1 cellular context compared by ENCODE assay signal in the genomic region with DNA sequence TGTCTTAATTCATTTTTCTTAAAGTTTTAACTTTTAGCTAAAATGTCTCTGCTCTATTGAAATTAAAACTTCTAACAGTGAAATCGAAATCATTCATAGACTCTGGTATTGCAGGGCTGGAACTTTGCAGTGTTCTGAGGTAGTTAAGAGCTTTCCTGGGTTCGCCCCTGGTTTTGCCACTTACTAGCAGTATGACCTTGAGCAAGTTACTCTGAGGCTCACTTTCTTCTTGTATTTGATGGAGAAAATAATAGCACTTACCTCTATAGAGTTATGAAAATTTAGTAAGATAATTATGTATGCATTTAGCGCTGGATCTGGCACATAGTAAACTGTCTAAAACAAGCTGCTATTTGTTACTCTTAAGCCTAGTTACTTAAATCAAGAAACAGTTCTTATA.
TF ChIP-seq lines count a peak whose summit lies in the region.

No MANE protein-coding gene starts in this region.

TF ChIP-seq in liver, 16 proteins besides CTCF, POLR2A, EP300 and RAD21 (continued from another document):
- TF ChIP-seq, protein P1, sequence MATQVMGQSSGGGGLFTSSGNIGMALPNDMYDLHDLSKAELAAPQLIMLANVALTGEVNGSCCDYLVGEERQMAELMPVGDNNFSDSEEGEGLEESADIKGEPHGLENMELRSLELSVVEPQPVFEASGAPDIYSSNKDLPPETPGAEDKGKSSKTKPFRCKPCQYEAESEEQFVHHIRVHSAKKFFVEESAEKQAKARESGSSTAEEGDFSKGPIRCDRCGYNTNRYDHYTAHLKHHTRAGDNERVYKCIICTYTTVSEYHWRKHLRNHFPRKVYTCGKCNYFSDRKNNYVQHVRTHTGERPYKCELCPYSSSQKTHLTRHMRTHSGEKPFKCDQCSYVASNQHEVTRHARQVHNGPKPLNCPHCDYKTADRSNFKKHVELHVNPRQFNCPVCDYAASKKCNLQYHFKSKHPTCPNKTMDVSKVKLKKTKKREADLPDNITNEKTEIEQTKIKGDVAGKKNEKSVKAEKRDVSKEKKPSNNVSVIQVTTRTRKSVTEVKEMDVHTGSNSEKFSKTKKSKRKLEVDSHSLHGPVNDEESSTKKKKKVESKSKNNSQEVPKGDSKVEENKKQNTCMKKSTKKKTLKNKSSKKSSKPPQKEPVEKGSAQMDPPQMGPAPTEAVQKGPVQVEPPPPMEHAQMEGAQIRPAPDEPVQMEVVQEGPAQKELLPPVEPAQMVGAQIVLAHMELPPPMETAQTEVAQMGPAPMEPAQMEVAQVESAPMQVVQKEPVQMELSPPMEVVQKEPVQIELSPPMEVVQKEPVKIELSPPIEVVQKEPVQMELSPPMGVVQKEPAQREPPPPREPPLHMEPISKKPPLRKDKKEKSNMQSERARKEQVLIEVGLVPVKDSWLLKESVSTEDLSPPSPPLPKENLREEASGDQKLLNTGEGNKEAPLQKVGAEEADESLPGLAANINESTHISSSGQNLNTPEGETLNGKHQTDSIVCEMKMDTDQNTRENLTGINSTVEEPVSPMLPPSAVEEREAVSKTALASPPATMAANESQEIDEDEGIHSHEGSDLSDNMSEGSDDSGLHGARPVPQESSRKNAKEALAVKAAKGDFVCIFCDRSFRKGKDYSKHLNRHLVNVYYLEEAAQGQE (IDR thresholded peaks at IDR 0.05) = no peak
- TF ChIP-seq YY1 (IDR thresholded peaks at IDR 0.05) (no peak), HNF4A (conservative IDR thresholded peaks at IDR 0.05) (no peak), RXRA (IDR thresholded peaks at IDR 0.05) (no peak), HNF4G (IDR thresholded peaks at IDR 0.05) (no peak), TAF1 (conservative IDR thresholded peaks at IDR 0.05) (no peak), EGR1 (IDR thresholded peaks at IDR 0.05; ENCODE audit: low read depth in 2 of 2) (no peak), JUND (IDR thresholded peaks at IDR 0.05) (no peak), SP1 (IDR thresholded peaks at IDR 0.05) (no peak), NR2F2 (IDR thresholded peaks at IDR 0.05) (no peak)
- TF ChIP-seq, protein P2, sequence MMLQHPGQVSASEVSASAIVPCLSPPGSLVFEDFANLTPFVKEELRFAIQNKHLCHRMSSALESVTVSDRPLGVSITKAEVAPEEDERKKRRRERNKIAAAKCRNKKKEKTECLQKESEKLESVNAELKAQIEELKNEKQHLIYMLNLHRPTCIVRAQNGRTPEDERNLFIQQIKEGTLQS (IDR thresholded peaks at IDR 0.05) = no peak
